Comparison of ENCODE assay signal across 8 cellular contexts in genomic region chr10:133329401-133330202, GRCh38. TPM values are rescaled to one million over a fixed set of nuclear protein-coding genes. Genes with fewer than 3 reads are reported as not detected.
DNase-seq lines count a peak whose midpoint lies in the region; ATAC-seq and TF ChIP-seq lines count a peak whose summit lies in the region.

No MANE protein-coding gene starts in this region.

- H3F3A ChIP-seq in DOHH2 (ENCODE audit: control insufficient read depth, insufficient read depth): peaks cover 3% of the 10 kb centered on the region; the same call in 1 of the 2 replicates

- peaks cover 2% of the 10 kb centered on the region for H3K36me3 Mint-ChIP-seq in osteocyte (ENCODE audit: unreplicated experiment)

- H3K36me3 ChIP-seq in DOHH2 (ENCODE audit: control insufficient read depth, low read length) (no peaks in the 10 kb centered on the region), thyroid gland (no peaks in the 10 kb centered on the region)

- H4K20me1 ChIP-seq in DOHH2 (ENCODE audit: control insufficient read depth, insufficient read depth, low read depth, low read length): no peaks in the 10 kb centered on the region

- H3K4me1 Mint-ChIP-seq in osteocyte (ENCODE audit: unreplicated experiment): peaks cover 43% of the 10 kb centered on the region

- DNase-seq in KG1 (lab: John Stamatoyannopoulos, UW) (peak; percentile 86), SHP77 treated with DMSO at 0.1 percent for 48 hours (lab: John Stamatoyannopoulos, UW) (peak; percentile 77), foreskin melanocyte (peak; percentile 69), osteocyte (ENCODE audit: extremely low spot score, unreplicated experiment) (peak; percentile 97), thyroid gland (peak; percentile 81 to 86)
- peak; percentile 75 for DNase-seq in activated effector memory CD4-positive, alpha-beta T cell treated with Interleukin-2 at 50 U/mL for 16 hours

- no peak for TF ChIP-seq POLR2A in thyroid gland (IDR thresholded peaks at IDR 0.05)

- no peaks in the 10 kb centered on the region for H3K9me2 ChIP-seq in DOHH2 (replicated peaks; ENCODE audit: control insufficient read depth, low read length)

- H3K27ac Mint-ChIP-seq in osteocyte (ENCODE audit: unreplicated experiment): peak overlapping the region; percentile 83

- 9% methylated on average over 31 to 37 of the region's 37 CpGs for WGBS in thyroid gland, 2 donors

- no peak overlapping the region for H3K27ac ChIP-seq in DOHH2 (ENCODE audit: low read depth, low read length)
- no peak overlapping the region for H3K27ac ChIP-seq in thyroid gland

- H3K4me3 ChIP-seq in DOHH2 (ENCODE audit: low read length): peak overlapping the region; percentile 47; the same call in 1 of the 2 replicates
- H3K4me3 ChIP-seq in thyroid gland (replicated peaks in 1 of 3): no peak overlapping the region

- ATAC-seq in GM21717 (IDR thresholded peaks at IDR 0.05; ENCODE audit: unreplicated experiment): peak; percentile 84

- H3K4me3 Mint-ChIP-seq in osteocyte (ENCODE audit: unreplicated experiment): peak overlapping the region; percentile 48

- peak overlapping the region; percentile 63 for H3K4me2 ChIP-seq in DOHH2 (ENCODE audit: low read length)

- H3K27me3 ChIP-seq in DOHH2 (ENCODE audit: control insufficient read depth, low read length) (peaks cover 34% of the 10 kb centered on the region), thyroid gland (peaks cover 15% of the 10 kb centered on the region)

- TF ChIP-seq CTCF in DOHH2 (IDR thresholded peaks at IDR 0.05; ENCODE audit: low read depth, low read length, poor library complexity, severe bottlenecking): peak; percentile 90
- peak; percentile 99 for TF ChIP-seq CTCF in osteocyte (IDR thresholded peaks at IDR 0.05)
- TF ChIP-seq CTCF in thyroid gland (IDR thresholded peaks at IDR 0.05): peak; percentile 68 to 99 (median 86)

- peaks cover 5% of the 10 kb centered on the region for H3K9me3 Mint-ChIP-seq in osteocyte (ENCODE audit: unreplicated experiment)

- H3K4me1 ChIP-seq in DOHH2 (ENCODE audit: control insufficient read depth, low read length): peaks cover 11% of the 10 kb centered on the region
- H3K4me1 ChIP-seq in thyroid gland: peaks cover 6 to 17% of the 10 kb centered on the region in 2 donors

- H3K79me2 ChIP-seq in DOHH2 (ENCODE audit: control insufficient read depth, low read length): no peaks in the 10 kb centered on the region

- intact Hi-C loops in thyroid gland (cut with DNase I): loop anchor here (5.0 kb wide), 1 partner anchor 168 kb away; no protein-coding TSS in a partner anchor

- peaks cover 23% of the 10 kb centered on the region for H3K27me3 Mint-ChIP-seq in osteocyte (ENCODE audit: unreplicated experiment)

- H3K9me3 ChIP-seq in DOHH2 (ENCODE audit: control insufficient read depth, insufficient read depth, low read length) (no peaks in the 10 kb centered on the region), thyroid gland (no peaks in the 10 kb centered on the region)

RNA-seq across cellular contexts. Expression of gene CALY, which starts 7.1 kb away (rescaled TPM):
- 3.5 TPM in 2 replicates for total RNA-seq in osteocyte
- 1 to 10 TPM in 1 of 4 donors, under 1 TPM in 1, not detected in 2; 0.13 to 1.5 TPM for total RNA-seq in thyroid gland

RNA-seq across cellular contexts. Expression of gene PRAP1, which starts 17.6 kb away (rescaled TPM):
- total RNA-seq in osteocyte: not detected in 2 replicates
- not detected for total RNA-seq in thyroid gland

RNA-seq across cellular contexts. Expression of gene ZNF511, which starts 20.9 kb away (rescaled TPM):
- total RNA-seq in osteocyte (35.1 and 39.1 TPM in 2 replicates), thyroid gland (10 to 100 TPM; 22.0 to 53.6 (median 26.2) TPM)

RNA-seq across cellular contexts. Expression of gene TUBGCP2, which starts 20.9 kb away (rescaled TPM):
- 67.2 and 75.2 TPM in 2 replicates for total RNA-seq in osteocyte
- total RNA-seq in thyroid gland: 10 to 100 TPM; 56.5 to 73.3 (median 62.9) TPM

RNA-seq across cellular contexts. Expression of gene FUOM, which starts 28.2 kb away (rescaled TPM):
- total RNA-seq in osteocyte: 20.5 and 24.0 TPM in 2 replicates
- 10 to 100 TPM in 3 of 4 donors, 1 to 10 TPM in 1; 7.4 to 25.9 (median 18.9) TPM for total RNA-seq in thyroid gland
